10 cellular contexts compared by ENCODE assay signal in genomic region chr11:61974766-61975631, GRCh38. TPM values are rescaled to one million over a fixed set of nuclear protein-coding genes. Genes with fewer than 3 reads are reported as not detected.
DNase-seq lines count a peak whose midpoint lies in the region; ATAC-seq and TF ChIP-seq lines count a peak whose summit lies in the region.
"Had no signal": no experiment of that assay in that cellular context is flagged by ENCODE, and none has a peak within 500 bp of the region (broad histone marks: within the 10 kb centered on the region; RNA-seq: fewer than 3 reads in every experiment).

No MANE protein-coding gene starts in this region.

- H3K4me1 Mint-ChIP-seq in HFFc6 (ENCODE audit: low read depth) = peaks cover 45% of the 10 kb centered on the region
- peaks cover 28% of the 10 kb centered on the region for H3K4me1 Mint-ChIP-seq in CD4-positive, alpha-beta T cell (ENCODE audit: low read depth)

- DNase-seq in HFFc6 (no peak), SHP77 treated with DMSO at 0.1 percent for 48 hours (lab: John Stamatoyannopoulos, UW) (peak; percentile 52), esophagus squamous epithelium (lab: John Stamatoyannopoulos, UW) (no peak), sigmoid colon (no peak), SW 1271 (lab: John Stamatoyannopoulos, UW) (no peak)
- DNase-seq in effector CD8-positive, alpha-beta T cell (lab: John Stamatoyannopoulos, UW) = no peak
- DNase-seq in CD4-positive, alpha-beta T cell = no peak
- DNase-seq: activated CD4-positive, alpha-beta T cell treated with anti-CD3 and anti-CD28 coated beads, Interleukin-2, amount 50 U/mL, for 48 hours; Kasumi-1 had no signal

- 55 to 62% methylated on average over 11 to 14 of the region's 14 CpGs for WGBS in esophagus squamous epithelium, 2 donors
- 23 to 71% methylated on average over 14 of the region's 14 CpGs for WGBS in sigmoid colon, 2 donors

- H3K4me3 ChIP-seq in esophagus squamous epithelium = no peak overlapping the region
- no peak overlapping the region for H3K4me3 ChIP-seq in sigmoid colon

- CTCF ChIA-PET in CD4-positive, alpha-beta T cell (lab: Charles Lee) = interaction anchor here (1.3 kb wide), 1 partner anchor 107 kb away, joined by 5 read pairs; no protein-coding TSS in a partner anchor

- ATAC-seq in CD4-positive, alpha-beta T cell (ENCODE audit: poor library complexity) = no peak
- no peak for ATAC-seq in HG02642 (IDR thresholded peaks at IDR 0.05; ENCODE audit: poor library complexity, unreplicated experiment)

- no peaks in the 10 kb centered on the region for H3K9me3 ChIP-seq in esophagus squamous epithelium
- H3K9me3 ChIP-seq in sigmoid colon = no peaks in the 10 kb centered on the region
- no peaks in the 10 kb centered on the region for H3K9me3 ChIP-seq in CD4-positive, alpha-beta T cell (ENCODE audit: control insufficient read depth, low read length)

- H3K27me3 Mint-ChIP-seq in HFFc6 (ENCODE audit: insufficient read depth) = no peaks in the 10 kb centered on the region; the same call in 1 of the 2 replicates
- no peaks in the 10 kb centered on the region for H3K27me3 Mint-ChIP-seq in CD4-positive, alpha-beta T cell

- no peaks in the 10 kb centered on the region for H3K36me3 Mint-ChIP-seq in HFFc6 (ENCODE audit: low read depth)
- H3K36me3 Mint-ChIP-seq in CD4-positive, alpha-beta T cell (ENCODE audit: low read depth) = no peaks in the 10 kb centered on the region

- H3K27ac ChIP-seq in esophagus squamous epithelium (peak overlapping the region; percentile 15 to 98 (median 77)), sigmoid colon (peak overlapping the region in 3 of 4 donors; percentile 99 to 100 (median 99))
- H3K27ac ChIP-seq in CD4-positive, alpha-beta T cell (ENCODE audit: low read depth, low read length) = no peak overlapping the region

- H3K27me3 ChIP-seq in esophagus squamous epithelium (no peaks in the 10 kb centered on the region), sigmoid colon (no peaks in the 10 kb centered on the region)
- H3K27me3 ChIP-seq in CD4-positive, alpha-beta T cell (ENCODE audit: control insufficient read depth, insufficient read depth, low read length) = no peaks in the 10 kb centered on the region

- H3K4me1 ChIP-seq in esophagus squamous epithelium = peaks cover 48 to 94% (median 64%) of the 10 kb centered on the region in 3 donors
- H3K4me1 ChIP-seq in sigmoid colon = peaks cover 0 to 56% (median 52%) of the 10 kb centered on the region in 4 donors

- TF ChIP-seq EP300 in sigmoid colon (IDR thresholded peaks at IDR 0.05) = no peak

- intact Hi-C loops in esophagus squamous epithelium (cut with DNase I) (loop anchor here (10.0 kb wide), 1 partner anchor 50 kb away; no protein-coding TSS in a partner anchor), sigmoid colon (cut with DNase I) (loop anchor here (5.0 to 10.0 kb wide), 2 partner anchors 132 to 1060 kb away; partner anchors contain the start of gene TMEM109)
- intact Hi-C loops in CD4-positive, alpha-beta T cell (cut with DNase I, micrococcal nuclease) = no loop called here

- H3K27ac Mint-ChIP-seq in HFFc6 = peak overlapping the region; percentile 23
- no peak overlapping the region for H3K27ac Mint-ChIP-seq in CD4-positive, alpha-beta T cell

- no peak overlapping the region for H3K4me3 Mint-ChIP-seq in HFFc6
- no peak overlapping the region for H3K4me3 Mint-ChIP-seq in CD4-positive, alpha-beta T cell

- POLR2A ChIA-PET in CD4-positive, alpha-beta T cell (lab: Charles Lee) = no interaction called here

- H3K9me3 Mint-ChIP-seq in HFFc6 = no peaks in the 10 kb centered on the region
- no peaks in the 10 kb centered on the region for H3K9me3 Mint-ChIP-seq in CD4-positive, alpha-beta T cell

- TF ChIP-seq CTCF in HFFc6 (IDR thresholded peaks at IDR 0.05) (no peak), esophagus squamous epithelium (IDR thresholded peaks at IDR 0.05) (no peak), sigmoid colon (IDR thresholded peaks at IDR 0.05) (no peak)
- no peak for TF ChIP-seq CTCF in CD4-positive, alpha-beta T cell (IDR thresholded peaks at IDR 0.05)

- TF ChIP-seq POLR2A in esophagus squamous epithelium (IDR thresholded peaks at IDR 0.05) (no peak), sigmoid colon (IDR thresholded peaks at IDR 0.05) (no peak)

- H3K36me3 ChIP-seq in esophagus squamous epithelium = no peaks in the 10 kb centered on the region
- H3K36me3 ChIP-seq in sigmoid colon = no peaks in the 10 kb centered on the region

RNA-seq across cellular contexts. Expression of gene FTH1, which starts 7.6 kb away (rescaled TPM):
- 1,000 to 10,000 TPM; 2,192 to 2,832 (median 2,637) TPM for total RNA-seq in HFFc6 (2021; fragmentation: NEBNext Ultra II Directional; extraction: Animal tissue kit (Norgen Biotek cat#: 25700))
- total RNA-seq in esophagus squamous epithelium (1,000 to 10,000 TPM in 1 of 4 donors, 100 to 1,000 TPM in 3; 716 to 1,904 (median 760) TPM), sigmoid colon (1,000 to 10,000 TPM; 1,709 to 2,375 (median 1,954) TPM)
- polyA plus RNA-seq in sigmoid colon = over 10,000 TPM in 2 of 3 donors, 1,000 to 10,000 TPM in 1; 6,007 to 20,022 (median 13,142) TPM
- total RNA-seq in CD4-positive, alpha-beta T cell = 1,000 to 10,000 TPM; 2,313 to 2,400 TPM

RNA-seq across cellular contexts. Expression of gene BEST1, which starts 24.8 kb away (rescaled TPM):
- 1 to 10 TPM in 5 of 6 experiments, under 1 TPM in 1; 0.92 to 2.0 (median 1.9) TPM for total RNA-seq in HFFc6 (2021; fragmentation: NEBNext Ultra II Directional; extraction: Animal tissue kit (Norgen Biotek cat#: 25700))
- total RNA-seq in esophagus squamous epithelium = 1 to 10 TPM in 1 of 4 donors, under 1 TPM in 3; 0.08 to 2.7 (median 0.39) TPM
- total RNA-seq in sigmoid colon = 1 to 10 TPM in 3 of 4 donors, under 1 TPM in 1; 0.83 to 5.3 (median 3.3) TPM
- 1 to 10 TPM; 3.2 to 9.6 (median 7.6) TPM for polyA plus RNA-seq in sigmoid colon
- total RNA-seq in CD4-positive, alpha-beta T cell = under 1 TPM; 0.14 to 0.25 TPM

RNA-seq across cellular contexts. Expression of gene RAB3IL1, which starts 57.6 kb away (rescaled TPM):
- total RNA-seq in HFFc6 (2021; fragmentation: NEBNext Ultra II Directional; extraction: Animal tissue kit (Norgen Biotek cat#: 25700)) = 1 to 10 TPM; 5.3 to 8.8 (median 7.9) TPM
- 10 to 100 TPM in 1 of 4 donors, 1 to 10 TPM in 2, under 1 TPM in 1; 0.15 to 10.3 (median 5.0) TPM for total RNA-seq in esophagus squamous epithelium
- total RNA-seq in sigmoid colon = 10 to 100 TPM; 12.1 to 23.7 (median 19.6) TPM
- 10 to 100 TPM in 1 of 3 donors, 1 to 10 TPM in 2; 5.1 to 21.6 (median 7.0) TPM for polyA plus RNA-seq in sigmoid colon
- not detected for total RNA-seq in CD4-positive, alpha-beta T cell

Comparison
In these comparisons a context has a peak if more than half of its experiments do, and no peak if none do; other contexts are left out.
1. intact Hi-C loops: an anchor here in esophagus squamous epithelium (10.0 kb wide) and sigmoid colon (5.0 to 10.0 kb wide); none called in CD4-positive, alpha-beta T cell.